Comparison of ENCODE assay signal across 8 cellular contexts in the genomic region with DNA sequence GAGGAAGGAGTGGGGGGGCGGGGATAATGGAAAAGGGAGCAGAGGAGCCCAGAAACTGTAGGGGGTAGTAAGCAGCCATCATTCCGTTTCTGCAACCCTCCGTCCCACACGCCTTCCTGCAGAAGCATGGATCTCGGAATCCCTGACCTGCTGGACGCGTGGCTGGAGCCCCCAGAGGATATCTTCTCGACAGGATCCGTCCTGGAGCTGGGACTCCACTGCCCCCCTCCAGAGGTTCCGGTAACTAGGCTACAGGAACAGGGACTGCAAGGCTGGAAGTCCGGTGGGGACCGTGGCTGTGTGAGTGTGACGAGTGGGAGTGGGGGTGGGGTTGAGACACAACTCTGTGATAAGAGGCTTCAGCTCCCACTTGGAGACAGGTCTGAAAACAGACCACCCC. TPM values are rescaled to one million over a fixed set of nuclear protein-coding genes. Genes with fewer than 3 reads are reported as not detected.
DNase-seq lines count a peak whose midpoint lies in the region; ATAC-seq and TF ChIP-seq lines count a peak whose summit lies in the region.

No MANE protein-coding gene starts in this region.

- H3K27me3 ChIP-seq in kidney epithelial cell (ENCODE audit: control insufficient read depth, insufficient read depth, low read length), result no peaks in the 10 kb centered on the region
- H3K27me3 ChIP-seq in thoracic aorta (replicated peaks; ENCODE audit: insufficient read depth), result no peaks in the 10 kb centered on the region

- no peaks in the 10 kb centered on the region for H3K27me3 Mint-ChIP-seq in activated CD4-positive, alpha-beta T cell treated with anti-CD3 and anti-CD28 coated beads, Interleukin-2, amount 10 ng/mL, durations not matched to agents 24 days and 14 days
- H3K27me3 Mint-ChIP-seq in activated T-helper 1 cell treated with anti-CD3 and anti-CD28 coated beads, Interleukin-12 subunit alpha, Interleukin-12 subunit beta, Interleukin-2, Interleukin-4 antibody, amounts not matched to agents 30 ng/mL and 10 ng/mL and 1 ng/mL, durations not matched to agents 14 hours and 24 hours and 36 hours (ENCODE audit: insufficient read depth), result no peaks in the 10 kb centered on the region

- no peaks in the 10 kb centered on the region for H3K9me3 Mint-ChIP-seq in activated CD4-positive, alpha-beta T cell treated with anti-CD3 and anti-CD28 coated beads, Interleukin-2, amount 10 ng/mL, durations not matched to agents 24 days and 14 days
- H3K9me3 Mint-ChIP-seq in activated T-helper 1 cell treated with anti-CD3 and anti-CD28 coated beads, Interleukin-12 subunit alpha, Interleukin-12 subunit beta, Interleukin-2, Interleukin-4 antibody, amounts not matched to agents 30 ng/mL and 10 ng/mL and 1 ng/mL, durations not matched to agents 14 hours and 24 hours and 36 hours, result peaks cover 3% of the 10 kb centered on the region

- H3K4me3 ChIP-seq in kidney epithelial cell (ENCODE audit: low read depth, low read length) (peak overlapping the region; percentile 44), thoracic aorta (peak overlapping the region; percentile 85)

- H3K9me3 ChIP-seq in thoracic aorta, result no peaks in the 10 kb centered on the region

- H3K4me1 ChIP-seq in thoracic aorta (ENCODE audit: control insufficient read depth in 1 of 2, low read depth in 2 of 2), result peaks cover 22 to 32% of the 10 kb centered on the region in 2 donors

- no peak for TF ChIP-seq CTCF in kidney epithelial cell (IDR thresholded peaks at IDR 0.05; ENCODE audit: insufficient read depth, low read length, poor library complexity, severe bottlenecking)
- no peak for TF ChIP-seq CTCF in thoracic aorta (IDR thresholded peaks at IDR 0.05)

- DNase-seq in activated CD4-positive, alpha-beta T cell treated with anti-CD3 and anti-CD28 coated beads, Interleukin-2, amount 10 ng/mL, durations not matched to agents 24 days and 14 days, result no peak
- DNase-seq in activated CD4-positive, alpha-beta T cell treated with anti-CD3 and anti-CD28 coated beads for 1 hour, result no peak
- DNase-seq in activated T-helper 1 cell treated with anti-CD3 and anti-CD28 coated beads, Interleukin-12 subunit alpha, Interleukin-12 subunit beta, Interleukin-2, Interleukin-4 antibody, amounts not matched to agents 30 ng/mL and 10 ng/mL and 1 ng/mL, durations not matched to agents 14 hours and 24 hours and 36 hours (ENCODE audit: low spot score), result no peak
- DNase-seq in kidney epithelial cell (ENCODE audit: low read depth) (no peak), thoracic aorta (ENCODE audit: low spot score) (no peak), DMS79 (lab: John Stamatoyannopoulos, UW) (no peak), HCEC 1CT (no peak)
- no peak for DNase-seq in effector CD8-positive, alpha-beta T cell (lab: John Stamatoyannopoulos, UW)

- peaks cover 50% of the 10 kb centered on the region for H3K4me1 Mint-ChIP-seq in activated CD4-positive, alpha-beta T cell treated with anti-CD3 and anti-CD28 coated beads, Interleukin-2, amount 10 ng/mL, durations not matched to agents 24 days and 14 days
- H3K4me1 Mint-ChIP-seq in activated T-helper 1 cell treated with anti-CD3 and anti-CD28 coated beads, Interleukin-12 subunit alpha, Interleukin-12 subunit beta, Interleukin-2, Interleukin-4 antibody, amounts not matched to agents 30 ng/mL and 10 ng/mL and 1 ng/mL, durations not matched to agents 14 hours and 24 hours and 36 hours (ENCODE audit: low read depth), result peaks cover 54% of the 10 kb centered on the region

- peak overlapping the region in 1 of 2 donors; percentile 92 for H3K27ac ChIP-seq in thoracic aorta

- ATAC-seq in thoracic aorta (ENCODE audit: insufficient number of reproducible peaks, low FRiP score, low read depth), result no peak

- no peaks in the 10 kb centered on the region for H3K36me3 ChIP-seq in kidney epithelial cell (ENCODE audit: control insufficient read depth, insufficient read depth, low read length)
- peaks cover 5% of the 10 kb centered on the region for H3K36me3 ChIP-seq in thoracic aorta

- peak overlapping the region; percentile 98 for H3K27ac Mint-ChIP-seq in activated CD4-positive, alpha-beta T cell treated with anti-CD3 and anti-CD28 coated beads, Interleukin-2, amount 10 ng/mL, durations not matched to agents 24 days and 14 days
- no peak overlapping the region for H3K27ac Mint-ChIP-seq in activated T-helper 1 cell treated with anti-CD3 and anti-CD28 coated beads, Interleukin-12 subunit alpha, Interleukin-12 subunit beta, Interleukin-2, Interleukin-4 antibody, amounts not matched to agents 30 ng/mL and 10 ng/mL and 1 ng/mL, durations not matched to agents 14 hours and 24 hours and 36 hours

- peak overlapping the region; percentile 92 for H3K4me3 Mint-ChIP-seq in activated CD4-positive, alpha-beta T cell treated with anti-CD3 and anti-CD28 coated beads, Interleukin-2, amount 10 ng/mL, durations not matched to agents 24 days and 14 days
- H3K4me3 Mint-ChIP-seq in activated T-helper 1 cell treated with anti-CD3 and anti-CD28 coated beads, Interleukin-12 subunit alpha, Interleukin-12 subunit beta, Interleukin-2, Interleukin-4 antibody, amounts not matched to agents 30 ng/mL and 10 ng/mL and 1 ng/mL, durations not matched to agents 14 hours and 24 hours and 36 hours, result peak overlapping the region; percentile 97

- H3K36me3 Mint-ChIP-seq in activated CD4-positive, alpha-beta T cell treated with anti-CD3 and anti-CD28 coated beads, Interleukin-2, amount 10 ng/mL, durations not matched to agents 24 days and 14 days (ENCODE audit: low read depth), result peaks cover 25% of the 10 kb centered on the region
- H3K36me3 Mint-ChIP-seq in activated T-helper 1 cell treated with anti-CD3 and anti-CD28 coated beads, Interleukin-12 subunit alpha, Interleukin-12 subunit beta, Interleukin-2, Interleukin-4 antibody, amounts not matched to agents 30 ng/mL and 10 ng/mL and 1 ng/mL, durations not matched to agents 14 hours and 24 hours and 36 hours (ENCODE audit: low read depth), result peaks cover 20% of the 10 kb centered on the region

- intact Hi-C loops in activated CD4-positive, alpha-beta T cell treated with anti-CD3 and anti-CD28 coated beads, Interleukin-2, amount 10 ng/mL, durations not matched to agents 24 days and 14 days (cut with micrococcal nuclease), result loop anchor here (10.0 kb wide), 1 partner anchor 434 kb away; a partner anchor contains a TSS
- intact Hi-C loops in activated T-helper 1 cell treated with anti-CD3 and anti-CD28 coated beads, Interleukin-12 subunit alpha, Interleukin-12 subunit beta, Interleukin-2, Interleukin-4 antibody, amounts not matched to agents 30 ng/mL and 10 ng/mL and 1 ng/mL, durations not matched to agents 14 hours and 24 hours and 36 hours (cut with micrococcal nuclease), result loop anchor here (10.0 kb wide), 1 partner anchor 424 kb away; a partner anchor contains a TSS

RNA-seq across cellular contexts. Expression of a gene that starts 0.7 kb away (rescaled TPM):
- 8.3 and 9.7 TPM in 2 replicates for total RNA-seq in activated CD4-positive, alpha-beta T cell treated with anti-CD3 and anti-CD28 coated beads, Interleukin-2, amount 10 ng/mL, durations not matched to agents 24 days and 14 days
- 8.1 and 9.8 TPM in 2 replicates for total RNA-seq in activated T-helper 1 cell treated with anti-CD3 and anti-CD28 coated beads, Interleukin-12 subunit alpha, Interleukin-12 subunit beta, Interleukin-2, Interleukin-4 antibody, amounts not matched to agents 30 ng/mL and 10 ng/mL and 1 ng/mL, durations not matched to agents 14 hours and 24 hours and 36 hours
- total RNA-seq in kidney epithelial cell (11.8 and 14.5 TPM in 2 replicates), thoracic aorta (10 to 100 TPM in 1 of 2 donors, 1 to 10 TPM in 1; 3.2 to 11.1 TPM)

RNA-seq across cellular contexts. Expression of a gene that starts 5.1 kb away (rescaled TPM):
- total RNA-seq in activated CD4-positive, alpha-beta T cell treated with anti-CD3 and anti-CD28 coated beads, Interleukin-2, amount 10 ng/mL, durations not matched to agents 24 days and 14 days, result 71.6 and 78.2 TPM in 2 replicates
- total RNA-seq in activated T-helper 1 cell treated with anti-CD3 and anti-CD28 coated beads, Interleukin-12 subunit alpha, Interleukin-12 subunit beta, Interleukin-2, Interleukin-4 antibody, amounts not matched to agents 30 ng/mL and 10 ng/mL and 1 ng/mL, durations not matched to agents 14 hours and 24 hours and 36 hours, result 75.4 and 76.1 TPM in 2 replicates
- total RNA-seq in kidney epithelial cell, result 219 and 246 TPM in 2 replicates
- 100 to 1,000 TPM; 102 to 136 TPM for total RNA-seq in thoracic aorta

RNA-seq across cellular contexts. Expression of a gene that starts 9.1 kb away (rescaled TPM):
- total RNA-seq in activated CD4-positive, alpha-beta T cell treated with anti-CD3 and anti-CD28 coated beads, Interleukin-2, amount 10 ng/mL, durations not matched to agents 24 days and 14 days, result 195 and 200 TPM in 2 replicates
- 198 and 213 TPM in 2 replicates for total RNA-seq in activated T-helper 1 cell treated with anti-CD3 and anti-CD28 coated beads, Interleukin-12 subunit alpha, Interleukin-12 subunit beta, Interleukin-2, Interleukin-4 antibody, amounts not matched to agents 30 ng/mL and 10 ng/mL and 1 ng/mL, durations not matched to agents 14 hours and 24 hours and 36 hours
- 220 and 242 TPM in 2 replicates for total RNA-seq in kidney epithelial cell
- 100 to 1,000 TPM; 184 to 266 TPM for total RNA-seq in thoracic aorta

RNA-seq across cellular contexts. Expression of a gene that starts 10.0 kb away (rescaled TPM):
- 72.4 and 76.8 TPM in 2 replicates for total RNA-seq in activated CD4-positive, alpha-beta T cell treated with anti-CD3 and anti-CD28 coated beads, Interleukin-2, amount 10 ng/mL, durations not matched to agents 24 days and 14 days
- 62.8 and 76.4 TPM in 2 replicates for total RNA-seq in activated T-helper 1 cell treated with anti-CD3 and anti-CD28 coated beads, Interleukin-12 subunit alpha, Interleukin-12 subunit beta, Interleukin-2, Interleukin-4 antibody, amounts not matched to agents 30 ng/mL and 10 ng/mL and 1 ng/mL, durations not matched to agents 14 hours and 24 hours and 36 hours
- total RNA-seq in kidney epithelial cell (21.5 and 21.7 TPM in 2 replicates), thoracic aorta (10 to 100 TPM; 22.6 to 92.7 TPM)

RNA-seq across cellular contexts. Expression of a gene that starts 17.7 kb away (rescaled TPM):
- 6.5 and 6.7 TPM in 2 replicates for total RNA-seq in activated CD4-positive, alpha-beta T cell treated with anti-CD3 and anti-CD28 coated beads, Interleukin-2, amount 10 ng/mL, durations not matched to agents 24 days and 14 days
- total RNA-seq in activated T-helper 1 cell treated with anti-CD3 and anti-CD28 coated beads, Interleukin-12 subunit alpha, Interleukin-12 subunit beta, Interleukin-2, Interleukin-4 antibody, amounts not matched to agents 30 ng/mL and 10 ng/mL and 1 ng/mL, durations not matched to agents 14 hours and 24 hours and 36 hours, result 2.2 and 3.3 TPM in 2 replicates
- total RNA-seq in kidney epithelial cell, result 46.3 and 48.7 TPM in 2 replicates
- 10 to 100 TPM; 36.0 to 48.3 TPM for total RNA-seq in thoracic aorta
